ENCODE assay signal across 9 cellular contexts in genomic region chr6:41074692-41075436, GRCh38. TPM values are rescaled to one million over a fixed set of nuclear protein-coding genes. Genes with fewer than 3 reads are reported as not detected.
DNase-seq lines count a peak whose midpoint lies in the region; ATAC-seq, FAIRE-seq and TF ChIP-seq lines count a peak whose summit lies in the region.
"Had no signal": no experiment of that assay in that cellular context is flagged by ENCODE, and none has a peak within 500 bp of the region (broad histone marks: within the 10 kb centered on the region; RNA-seq: fewer than 3 reads in every experiment).

No MANE protein-coding gene starts in this region.

- no peak overlapping the region for H2AFZ ChIP-seq in astrocyte (ENCODE audit: low read depth, low read length)

- WGBS in heart right ventricle, 2 donors, result 49 to 56% methylated on average over 11 of the region's 11 CpGs
- WGBS in liver, result 26% methylated on average over 11 of the region's 11 CpGs

- intact Hi-C loops in heart right ventricle (cut with DNase I) (loop anchor here in 2 of 10 donors (5.0 kb wide), 2 partner anchors 212 to 657 kb away; partner anchors contain the start of gene TREM1 (in 1 of the 2)), left ventricle myocardium superior (cut with micrococcal nuclease) (no loop called here), uterus (cut with DNase I; ENCODE audit: low total_unique reads) (no loop called here)

- H3K27ac Mint-ChIP-seq in astrocyte (ENCODE audit: unreplicated experiment), result peak overlapping the region; percentile 1

- H3K79me2 ChIP-seq in astrocyte (ENCODE audit: insufficient read depth, low read length), result peaks cover 67% of the 10 kb centered on the region

- H3K27me3 ChIP-seq in heart right ventricle, result no peaks in the 10 kb centered on the region
- no peaks in the 10 kb centered on the region for H3K27me3 ChIP-seq in astrocyte (ENCODE audit: insufficient read depth, low read length)
- no peaks in the 10 kb centered on the region for H3K27me3 ChIP-seq in liver (ENCODE audit: control insufficient read depth in 4 of 4, insufficient read depth in 4 of 4, low read length in 3 of 4)
- no peaks in the 10 kb centered on the region for H3K27me3 ChIP-seq in uterus

- peak overlapping the region in 9 of 10 donors; percentile 84 to 98 (median 92) for H3K4me3 ChIP-seq in heart right ventricle
- H3K4me3 ChIP-seq in astrocyte (ENCODE audit: insufficient read depth, low read depth, low read length), result peak overlapping the region; percentile 81
- H3K4me3 ChIP-seq in liver (ENCODE audit: low read depth in 1 of 3, low read length in 3 of 3), result peak overlapping the region; percentile 84 to 93 (median 84)
- H3K4me3 ChIP-seq in uterus, result peak overlapping the region; percentile 68 to 94

- H3K9me3 ChIP-seq in heart right ventricle, result no peaks in the 10 kb centered on the region
- H3K9me3 ChIP-seq in astrocyte (ENCODE audit: insufficient read depth, low read depth, low read length), result no peaks in the 10 kb centered on the region
- H3K9me3 ChIP-seq in liver (ENCODE audit: control insufficient read depth in 4 of 4, low read length in 3 of 4), result no peaks in the 10 kb centered on the region
- H3K9me3 ChIP-seq in uterus, result no peaks in the 10 kb centered on the region

- H3K9ac ChIP-seq in astrocyte (ENCODE audit: low read length) (peak overlapping the region; percentile 99), liver (ENCODE audit: low read depth in 1 of 2, low read length in 2 of 2) (peak overlapping the region in 1 of 2 donors; percentile 40)

- ATAC-seq in heart right ventricle (no peak), left ventricle myocardium superior (no peak)

- H3K9me3 Mint-ChIP-seq in astrocyte (ENCODE audit: unreplicated experiment), result no peaks in the 10 kb centered on the region

- DNase-seq in heart right ventricle (no peak), left ventricle myocardium superior (no peak), astrocyte (ENCODE audit: low read depth) (no peak), uterus (peak; percentile 35 to 58), amygdala (lab: John Stamatoyannopoulos, UW) (no peak), inferior parietal cortex (ENCODE audit: extremely low spot score) (no peak), putamen (ENCODE audit: low spot score) (no peak)

- peaks cover 51% of the 10 kb centered on the region for H4K20me1 ChIP-seq in astrocyte (ENCODE audit: insufficient read depth, low read length)

- H3K4me2 ChIP-seq in astrocyte (ENCODE audit: low read length), result peak overlapping the region; percentile 99

- peak; percentile 12 to 34 for TF ChIP-seq RAD21 in liver (IDR thresholded peaks at IDR 0.05)

- TF ChIP-seq CTCF in heart right ventricle (IDR thresholded peaks at IDR 0.05) (no peak), astrocyte (IDR thresholded peaks at IDR 0.05; ENCODE audit: insufficient read depth, low read depth, low read length) (no peak), liver (IDR thresholded peaks at IDR 0.05; ENCODE audit: low read depth, low read length, missing input control) (no peak), uterus (IDR thresholded peaks at IDR 0.05) (no peak)

- H3K36me3 Mint-ChIP-seq in astrocyte (ENCODE audit: low read depth, unreplicated experiment), result no peaks in the 10 kb centered on the region

- peak overlapping the region; percentile 86 for H3K4me3 Mint-ChIP-seq in astrocyte (ENCODE audit: unreplicated experiment)

- no peak for FAIRE-seq in astrocyte (lab: Jason Lieb, UNC)

- H3K27ac ChIP-seq in heart right ventricle, result peak overlapping the region; percentile 98 to 100 (median 100)
- no peak overlapping the region for H3K27ac ChIP-seq in astrocyte (ENCODE audit: low read depth, low read length)
- peak overlapping the region; percentile 99 to 100 for H3K27ac ChIP-seq in liver (ENCODE audit: low read depth in 1 of 2, low read length in 2 of 2)
- peak overlapping the region; percentile 97 to 100 for H3K27ac ChIP-seq in uterus

- H3K27me3 Mint-ChIP-seq in astrocyte (ENCODE audit: low read depth, unreplicated experiment), result no peaks in the 10 kb centered on the region

- peaks cover 21% of the 10 kb centered on the region for H3K4me1 Mint-ChIP-seq in astrocyte (ENCODE audit: low read depth, unreplicated experiment)

- TF ChIP-seq POLR2A in uterus (IDR thresholded peaks at IDR 0.05), result no peak

- H3K4me1 ChIP-seq in heart right ventricle (peaks cover 6 to 43% (median 38%) of the 10 kb centered on the region in 9 donors), astrocyte (ENCODE audit: insufficient read depth, low read length) (peaks cover 9% of the 10 kb centered on the region), liver (ENCODE audit: control insufficient read depth in 4 of 4, insufficient read depth in 4 of 4, low read length in 3 of 4) (peaks cover 1 to 42% (median 34%) of the 10 kb centered on the region in 4 donors), uterus (peaks cover 4 to 12% of the 10 kb centered on the region in 2 donors)

- H3K36me3 ChIP-seq in heart right ventricle, result peaks cover 0 to 23% (median 11%) of the 10 kb centered on the region in 9 donors
- peaks cover 15% of the 10 kb centered on the region for H3K36me3 ChIP-seq in astrocyte (ENCODE audit: insufficient read depth, low read length)
- peaks cover 0 to 7% (median 2%) of the 10 kb centered on the region in 4 donors for H3K36me3 ChIP-seq in liver (ENCODE audit: control insufficient read depth in 4 of 4, insufficient read depth in 3 of 4, low read depth in 1 of 4, low read length in 3 of 4)
- H3K36me3 ChIP-seq in uterus, result no peaks in the 10 kb centered on the region

TF ChIP-seq in liver, 16 proteins besides CTCF, POLR2A, EP300 and RAD21 (continues in another document):
- peak; percentile 24 for TF ChIP-seq REST (IDR thresholded peaks at IDR 0.05)
- TF ChIP-seq ATF3 (IDR thresholded peaks at IDR 0.05), result peak; percentile 16
- no peak for TF ChIP-seq TAF1 (conservative IDR thresholded peaks at IDR 0.05)
- no peak for TF ChIP-seq FOXA1 (IDR thresholded peaks at IDR 0.05)
- TF ChIP-seq HNF4A (conservative IDR thresholded peaks at IDR 0.05), result peak; percentile 38 to 49
- peak; percentile 14 to 40 for TF ChIP-seq RXRA (IDR thresholded peaks at IDR 0.05)
- no peak for TF ChIP-seq JUND (IDR thresholded peaks at IDR 0.05)
- TF ChIP-seq YY1 (IDR thresholded peaks at IDR 0.05), result no peak
- TF ChIP-seq FOXA2 (IDR thresholded peaks at IDR 0.05), result peak; percentile 17
- TF ChIP-seq GABPA (IDR thresholded peaks at IDR 0.05 in 1 of 2, conservative IDR thresholded peaks at IDR 0.05 in 1 of 2), result no peak
- no peak for TF ChIP-seq HNF4G (IDR thresholded peaks at IDR 0.05)

RNA-seq across cellular contexts. Expression of gene NFYA, which starts 2.1 kb away (rescaled TPM):
- 10 to 100 TPM in 7 of 10 donors, 1 to 10 TPM in 3; 8.9 to 12.0 (median 10.5) TPM for total RNA-seq in heart right ventricle
- polyA plus RNA-seq in heart right ventricle, result 1 to 10 TPM; 4.2 to 6.1 TPM
- total RNA-seq in left ventricle myocardium superior, result 12.1 TPM
- 26.7 and 27.8 TPM in 2 replicates for total RNA-seq in astrocyte
- total RNA-seq in liver, result 10 to 100 TPM; 15.1 to 28.4 TPM
- polyA plus RNA-seq in liver, result 1 to 10 TPM; 2.2 to 5.1 TPM
- 10 to 100 TPM; 10.9 to 43.6 (median 18.4) TPM for total RNA-seq in uterus

RNA-seq across cellular contexts. Expression of gene OARD1, which starts 2.7 kb away (rescaled TPM):
- total RNA-seq in heart right ventricle (10 to 100 TPM; 13.7 to 24.7 (median 16.6) TPM), left ventricle myocardium superior (22.2 TPM), astrocyte (10.6 and 14.3 TPM in 2 replicates), liver (10 to 100 TPM; 20.1 to 25.1 TPM), uterus (10 to 100 TPM in 3 of 4 donors, 1 to 10 TPM in 1; 7.4 to 21.9 (median 18.2) TPM)
- polyA plus RNA-seq in heart right ventricle (10 to 100 TPM; 22.7 to 31.2 TPM), liver (10 to 100 TPM; 20.9 to 28.6 TPM)

RNA-seq across cellular contexts. Expression of gene APOBEC2, which starts 21.9 kb away (rescaled TPM):
- total RNA-seq in heart right ventricle (100 to 1,000 TPM; 174 to 307 (median 224) TPM), left ventricle myocardium superior (237 TPM), astrocyte (not detected in 2 replicates), liver (1 to 10 TPM in 1 of 2 donors, not detected in 1; 1.6 TPM), uterus (not detected)
- polyA plus RNA-seq in heart right ventricle (100 to 1,000 TPM in 1 of 2 donors, 10 to 100 TPM in 1; 79.0 to 134 TPM), liver (1 to 10 TPM in 1 of 2 donors, not detected in 1; 2.3 TPM)
- total RNA-seq: NCI-H460 had no signal

RNA-seq across cellular contexts. Expression of gene TSPO2, which starts 32.6 kb away (rescaled TPM):
- total RNA-seq in heart right ventricle (not detected), left ventricle myocardium superior (not detected), astrocyte (not detected in 2 replicates), liver (10 to 100 TPM in 1 of 2 donors, under 1 TPM in 1; 0.25 to 64.9 TPM), uterus (not detected)
- polyA plus RNA-seq in heart right ventricle (not detected), liver (under 1 TPM; 0.39 to 0.46 TPM)
- total RNA-seq: NCI-H460 had no signal

RNA-seq across cellular contexts. Expression of gene UNC5CL, which starts 35.8 kb away (rescaled TPM):
- total RNA-seq in heart right ventricle, result under 1 TPM; 0.19 to 0.81 (median 0.45) TPM
- 1 to 10 TPM in 1 of 2 donors, under 1 TPM in 1; 0.42 to 1.9 TPM for polyA plus RNA-seq in heart right ventricle
- 0.20 TPM for total RNA-seq in left ventricle myocardium superior
- total RNA-seq in astrocyte, result 0.27 and 0.29 TPM in 2 replicates
- 10 to 100 TPM; 16.2 to 41.9 TPM for total RNA-seq in liver
- 10 to 100 TPM in 1 of 2 donors, 1 to 10 TPM in 1; 4.7 to 18.2 TPM for polyA plus RNA-seq in liver
- 1 to 10 TPM in 2 of 4 donors, under 1 TPM in 1, not detected in 1; 0.26 to 1.4 (median 1.2) TPM for total RNA-seq in uterus

Comparison
In these comparisons a context has a peak if more than half of its experiments do, and no peak if none do; other contexts are left out.
1. DNase-seq: peak in uterus (2 of 2); none in heart right ventricle (0 of 2), left ventricle myocardium superior (single experiment), astrocyte (single experiment), amygdala (0 of 56), inferior parietal cortex (single experiment) and putamen (single experiment).
2. RNA of gene APOBEC2, which starts 21.9 kb away (total RNA-seq): 237 TPM in left ventricle myocardium superior (single experiment) and 174 to 307 TPM in heart right ventricle; 1.6 TPM in liver, not detected in astrocyte and not detected in uterus; every median in the first group is over 10 times any median in the second.
3. Peak in every context shown above with its lines, with median percentiles within 50 percentile points of each other: H3K4me3 ChIP-seq.